Comparison of ENCODE assay signal across 25 cellular contexts in genomic region chr2:239173301-239173700, GRCh38.
"Had no signal": no experiment of that assay in that cellular context is flagged by ENCODE, and none has a peak within 500 bp of the region (broad histone marks: within the 10 kb centered on the region; RNA-seq: fewer than 3 reads in every experiment).

No MANE protein-coding gene starts in this region.

- H3K36me3 ChIP-seq: WERI-Rb-1 had no signal

- H3K27ac ChIP-seq: adrenal gland, body of pancreas, epithelial cell of prostate, esophagus squamous epithelium, WERI-Rb-1 had no signal

- DNase-seq: activated B cell treated with CpG ODN at 0.5 μM for 24 hours; activated CD4-positive, alpha-beta T cell treated with anti-CD3 and anti-CD28 coated beads for 48 hours; activated CD4-positive, alpha-beta T cell treated with anti-CD3 and anti-CD28 coated beads, Interleukin-2, amount 50 U/mL, for 1 hour; activated CD4-positive, alpha-beta T cell treated with anti-CD3 and anti-CD28 coated beads, Interleukin-2, amount 50 U/mL, for 48 hours; activated CD8-positive, alpha-beta memory T cell treated with anti-CD3 and anti-CD28 coated beads for 24 hours; activated CD8-positive, alpha-beta T cell treated with anti-CD3 and anti-CD28 coated beads for 36 hours; activated effector memory CD4-positive, alpha-beta T cell treated with Interleukin-2 at 50 U/mL for 16 hours; activated gamma-delta T cell treated with Interleukin-2 at 50 U/mL for 16 hours; activated naive CD4-positive, alpha-beta T cell treated with anti-CD3 and anti-CD28 coated beads, Interleukin-2, amount 50 U/mL, for 16 hours; activated naive CD4-positive, alpha-beta T cell treated with Interleukin-2 at 50 U/mL for 16 hours; activated T-cell treated with anti-CD3 and anti-CD28 coated beads, Interleukin-2, amount 50 U/mL, for 4 hours; amygdala; aorta; body of pancreas; caudate nucleus; effector CD8-positive, alpha-beta T cell; esophagus squamous epithelium; foreskin melanocyte; head of caudate nucleus; T-helper 1 cell; T-helper 17 cell; T1000; WERI-Rb-1 had no signal

- H3K4me1 ChIP-seq: body of pancreas, esophagus squamous epithelium had no signal

- H3K4me3 ChIP-seq: adrenal gland, body of pancreas, esophagus squamous epithelium had no signal

- H3K27me3 ChIP-seq: adrenal gland, body of pancreas, esophagus squamous epithelium had no signal
